In the genomic region with DNA sequence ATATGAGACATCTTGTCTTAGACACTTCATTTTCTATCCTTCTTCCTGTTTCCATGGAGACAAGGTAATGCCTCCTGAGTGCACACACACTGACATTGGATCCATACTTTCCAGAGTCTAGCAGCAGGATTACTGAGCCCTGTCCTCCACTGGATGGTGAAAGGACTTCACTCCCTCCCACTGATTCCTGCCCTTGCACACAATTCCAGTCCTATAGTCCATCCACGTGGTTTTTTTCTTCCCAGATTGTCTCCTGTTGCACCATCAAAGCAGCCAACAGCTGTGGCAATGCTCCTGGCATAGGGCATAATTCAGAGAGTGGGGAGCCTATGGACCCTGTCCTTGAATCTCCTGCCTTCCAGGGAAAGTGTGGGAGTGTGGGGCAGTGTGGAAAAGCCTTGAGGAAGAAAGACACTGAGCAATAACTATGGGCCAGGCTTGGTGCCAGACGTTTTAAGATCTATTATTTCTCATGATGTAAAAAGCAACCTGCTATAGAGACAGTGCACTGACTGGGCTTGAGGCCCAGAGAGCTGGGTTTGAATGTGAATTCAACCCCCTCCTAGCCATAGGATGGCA, we compare ENCODE assay signal across 20 cellular contexts. TPM values are rescaled to one million over a fixed set of nuclear protein-coding genes. Genes with fewer than 3 reads are reported as not detected.
DNase-seq lines count a peak whose midpoint lies in the region; ATAC-seq lines count a peak whose summit lies in the region.
"Had no signal": no experiment of that assay in that cellular context is flagged by ENCODE, and none has a peak within 500 bp of the region (broad histone marks: within the 10 kb centered on the region; RNA-seq: fewer than 3 reads in every experiment).

No MANE protein-coding gene starts in this region.

- peak; percentile 12 for DNase-seq in NCI-H2171 treated with DMSO at 0.1 percent for 48 hours (lab: John Stamatoyannopoulos, UW)
- no peak for DNase-seq in NCI-H2171 (lab: John Stamatoyannopoulos, UW)
- peak; percentile 43 for DNase-seq in NCI-H345 treated with DMSO at 0.1 percent for 48 hours (lab: John Stamatoyannopoulos, UW; ENCODE audit: unreplicated experiment)
- peak in 2 of 61 donors; percentile 12 to 31 for DNase-seq in caudate nucleus (lab: John Stamatoyannopoulos, UW)
- no peak for DNase-seq in sciatic nerve (ENCODE audit: low spot score)
- DNase-seq: activated effector memory CD4-positive, alpha-beta T cell treated with anti-CD3 and anti-CD28 coated beads, Interleukin-2, amount 50 U/mL, for 16 hours; HFFc6; kidney glomerular epithelial cell; midbrain; NCI-H2081 treated with DMSO at 0.1 percent for 48 hours; right lobe of liver; stimulated activated CD4-positive, alpha-beta T cell treated with anti-CD3 and anti-CD28 coated beads, Interleukin-1b, Interleukin-23, amount 100 ng/mL, for 48 hours; stimulated activated naive CD8-positive, alpha-beta T cell treated with anti-CD3 and anti-CD28 coated beads, Interleukin-15, amount 100 ng/mL, for 72 hours; T1000 had no signal

- ATAC-seq in sciatic nerve = peak; percentile 13
- no peak for ATAC-seq in HG02884 (IDR thresholded peaks at IDR 0.05; ENCODE audit: unreplicated experiment)
- ATAC-seq in GM21447 (IDR thresholded peaks at IDR 0.05; ENCODE audit: unreplicated experiment) = no peak
- no peak for ATAC-seq in HG02973 (IDR thresholded peaks at IDR 0.05; ENCODE audit: unreplicated experiment)
- ATAC-seq: stimulated activated naive CD8-positive, alpha-beta T cell treated with anti-CD3 and anti-CD28 coated beads, Interleukin-15, amount 100 ng/mL, for 72 hours had no signal

- intact Hi-C loops in sciatic nerve (cut with DNase I) = no loop called here

- peak overlapping the region; percentile 45 for H3K27ac ChIP-seq in caudate nucleus (ENCODE audit: low read depth, low read length)
- H3K27ac ChIP-seq: A549, C4-2B, right lobe of liver, SK-N-MC had no signal

RNA-seq across cellular contexts. Expression of a gene that starts 31.4 kb away (rescaled TPM):
- 121 TPM for total RNA-seq in sciatic nerve

Comparison
In these comparisons a context has a peak if more than half of its experiments do, and no peak if none do; other contexts are left out.
1. DNase-seq: peak in NCI-H2171 treated with DMSO at 0.1 percent for 48 hours (single experiment) and NCI-H345 treated with DMSO at 0.1 percent for 48 hours (single experiment); none in NCI-H2171 (single experiment) and sciatic nerve (single experiment).